Comparison of ENCODE assay signal across 19 cellular contexts in the genomic region with DNA sequence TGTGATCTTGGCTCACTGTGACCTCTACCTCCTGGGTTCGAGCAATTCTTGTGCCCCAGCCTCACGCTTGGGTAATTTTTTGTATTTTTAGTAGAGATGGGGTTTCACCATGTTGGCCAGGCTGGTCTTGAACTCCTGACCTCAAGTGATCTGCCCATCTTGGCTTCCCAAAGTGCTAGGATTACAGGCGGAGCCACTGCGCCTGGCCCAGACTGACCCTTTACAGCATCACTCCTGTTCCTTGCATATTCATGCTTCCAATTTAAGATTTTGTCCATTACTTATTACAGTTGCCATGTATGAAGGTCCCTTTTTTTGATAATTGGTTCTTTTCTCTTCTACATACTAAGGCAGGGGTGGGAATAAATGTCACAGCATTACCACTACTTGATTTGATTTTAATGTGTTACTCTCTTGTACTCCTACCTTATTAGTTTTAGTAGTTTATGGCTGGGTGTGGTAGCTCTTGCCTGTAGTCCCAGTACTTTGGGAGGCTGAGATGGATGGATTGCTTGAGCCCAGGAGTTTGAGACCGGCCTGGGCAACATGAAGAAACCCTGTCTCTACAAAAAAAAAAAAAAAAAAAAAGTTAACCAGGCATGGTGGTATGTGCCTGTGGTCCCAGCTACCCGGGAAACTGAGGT.
"Had no signal": no experiment of that assay in that cellular context is flagged by ENCODE, and none has a peak within 500 bp of the region (broad histone marks: within the 10 kb centered on the region; RNA-seq: fewer than 3 reads in every experiment).

No MANE protein-coding gene starts in this region.

- H3K27me3 Mint-ChIP-seq: activated naive CD8-positive, alpha-beta T cell; naive thymus-derived CD8-positive, alpha-beta T cell had no signal

- H3K27ac ChIP-seq: cardiac muscle cell, epithelial cell of prostate, foreskin keratinocyte, tibial artery, VCaP had no signal

- DNase-seq: activated CD4-positive, alpha-beta T cell treated with anti-CD3 and anti-CD28 coated beads, Interleukin-2, amount 50 U/mL, for 48 hours; amniotic stem cell; effector memory CD4-positive, alpha-beta T cell; foreskin keratinocyte; hypothalamus; left ventricle myocardium superior; naive thymus-derived CD8-positive, alpha-beta T cell; nucleus accumbens; retina; stimulated activated CD4-positive, alpha-beta T cell treated with anti-CD3 and anti-CD28 coated beads, Interleukin-12 subunit alpha, Interleukin-12 subunit beta, amount 100 ng/mL, for 4 hours; stimulated activated CD4-positive, alpha-beta T cell treated with anti-CD3 and anti-CD28 coated beads, Interleukin-1b, Interleukin-23, amount 100 ng/mL, for 48 hours; stimulated activated CD8-positive, alpha-beta memory T cell treated with anti-CD3 and anti-CD28 coated beads, Interleukin-4, amount 100 ng/mL, for 48 hours; stimulated activated naive CD4-positive, alpha-beta T cell; tibial artery had no signal

- H3K27me3 ChIP-seq: cardiac muscle cell, foreskin keratinocyte, tibial artery had no signal

- ATAC-seq: foreskin keratinocyte; left ventricle myocardium superior; naive thymus-derived CD8-positive, alpha-beta T cell had no signal

- H3K4me3 Mint-ChIP-seq: activated naive CD8-positive, alpha-beta T cell; naive thymus-derived CD8-positive, alpha-beta T cell had no signal

- H3K27ac Mint-ChIP-seq: activated naive CD8-positive, alpha-beta T cell had no signal

- H3K9me3 ChIP-seq: tibial artery had no signal

- H3K9me3 Mint-ChIP-seq: naive thymus-derived CD8-positive, alpha-beta T cell had no signal

- H3K4me3 ChIP-seq: cardiac muscle cell, tibial artery had no signal

- H3K36me3 ChIP-seq: cardiac muscle cell, tibial artery had no signal

- FAIRE-seq: keratinocyte had no signal
